Comparison of ENCODE assay signal across 35 cellular contexts in genomic region chr9:87093777-87094176, GRCh38.
"Had no signal": no experiment of that assay in that cellular context is flagged by ENCODE, and none has a peak within 500 bp of the region (broad histone marks: within the 10 kb centered on the region; RNA-seq: fewer than 3 reads in every experiment).

No MANE protein-coding gene starts in this region.

- DNase-seq: Kasumi-1, MG63, MM.1S, MV-4-11, NCI-H1048, NCI-H1092, NCI-H1092 treated with DMSO at 0.1 percent for 48 hours, NCI-H1105, NCI-H1105 treated with DMSO at 0.1 percent for 48 hours, NCI-H1417, NCI-H1417 treated with DMSO at 0.1 percent for 48 hours, NCI-H1436, NCI-H1436 treated with DMSO at 0.1 percent for 48 hours, NCI-H146, NCI-H1694, NCI-H1694 treated with DMSO at 0.1 percent for 48 hours, NCI-H187, NCI-H187 treated with DMSO at 0.1 percent for 48 hours, NCI-H1930, NCI-H2029, NCI-H2029 treated with DMSO at 0.1 percent for 48 hours, NCI-H2081, NCI-H2081 treated with DMSO at 0.1 percent for 48 hours, NCI-H2107, NCI-H2171, NCI-H2171 treated with DMSO at 0.1 percent for 48 hours, NCI-H2227 treated with DMSO at 0.1 percent for 48 hours, NCI-H226, NCI-H345, NCI-H446, NCI-H446 treated with DMSO at 0.1 percent for 48 hours, NCI-H510A, NCI-H510A treated with DMSO at 0.1 percent for 48 hours, NCI-H524, NCI-H524 treated with DMSO at 0.1 percent for 48 hours had no signal

- H3K36me3 ChIP-seq: MG63 had no signal

- H3K9me3 ChIP-seq: MG63 had no signal

- H3K27me3 ChIP-seq: MG63 had no signal

- H3K4me3 ChIP-seq: MG63 had no signal
